18 cellular contexts compared by ENCODE assay signal in genomic region chr7:111639894-111640293, GRCh38.
DNase-seq lines count a peak whose midpoint lies in the region; ATAC-seq and TF ChIP-seq lines count a peak whose summit lies in the region.
"Had no signal": no experiment of that assay in that cellular context is flagged by ENCODE, and none has a peak within 500 bp of the region (broad histone marks: within the 10 kb centered on the region; RNA-seq: fewer than 3 reads in every experiment).

No MANE protein-coding gene starts in this region.

- no peaks in the 10 kb centered on the region for H3K36me3 ChIP-seq in SK-N-MC (ENCODE audit: insufficient read depth, low read length)
- no peaks in the 10 kb centered on the region for H3K36me3 ChIP-seq in gastroesophageal sphincter
- H3K36me3 ChIP-seq: prostate gland, thoracic aorta had no signal

- 32 to 37% methylated on average over 2 of the region's 2 CpGs for WGBS in gastroesophageal sphincter (ENCODE audit: low coverage in 1 of 2), 2 donors

- H3K36me3 Mint-ChIP-seq in MCF 10A (ENCODE audit: insufficient read depth, unreplicated experiment): no peaks in the 10 kb centered on the region
- H3K36me3 Mint-ChIP-seq: activated naive CD4-positive, alpha-beta T cell treated with anti-CD3 and anti-CD28 coated beads, Interleukin-2, amount 10 ng/mL, durations not matched to agents 7 days and 5 days had no signal

- BruUV-seq in MCF 10A (replicated peaks; lab: Mats Ljungman, UMichigan): no TSS peak

- H3K27ac ChIP-seq in SK-N-MC: peak overlapping the region; percentile 87
- H3K27ac ChIP-seq in gastroesophageal sphincter: no peak overlapping the region
- H3K27ac ChIP-seq: prostate gland, thoracic aorta had no signal

- DNase-seq in GM04503 (ENCODE audit: low read depth) (peak; percentile 17), SK-N-MC (ENCODE audit: low read depth, low spot score) (peak; percentile 63), sciatic nerve (ENCODE audit: low spot score) (no peak), NK-92 (lab: John Stamatoyannopoulos, UW; ENCODE audit: unreplicated experiment) (no peak), MCF 10A (ENCODE audit: unreplicated experiment) (no peak)
- DNase-seq in activated naive CD4-positive, alpha-beta T cell treated with Interleukin-2 at 50 U/mL for 16 hours: no peak
- DNase-seq in stimulated activated CD4-positive, alpha-beta T cell treated with anti-CD3 and anti-CD28 coated beads, Interleukin-1b, Interleukin-23, amount 100 ng/mL, for 48 hours: no peak
- DNase-seq: activated CD4-positive, alpha-beta T cell treated with anti-CD3 and anti-CD28 coated beads, Interleukin-2, amount 50 U/mL, for 4 hours; activated naive CD4-positive, alpha-beta T cell treated with anti-CD3 and anti-CD28 coated beads, Interleukin-2, amount 10 ng/mL, durations not matched to agents 7 days and 5 days; activated T-cell treated with anti-CD3 and anti-CD28 coated beads for 4 hours; C1 segment of cervical spinal cord; glutamatergic neuron; NCI-H1694 treated with DMSO at 0.1 percent for 48 hours; NCI-H345 had no signal

- H3K4me1 Mint-ChIP-seq in MCF 10A (ENCODE audit: insufficient read depth, unreplicated experiment): no peaks in the 10 kb centered on the region
- H3K4me1 Mint-ChIP-seq: activated naive CD4-positive, alpha-beta T cell treated with anti-CD3 and anti-CD28 coated beads, Interleukin-2, amount 10 ng/mL, durations not matched to agents 7 days and 5 days had no signal

- ATAC-seq in gastroesophageal sphincter (peak; percentile 83), sciatic nerve (peak; percentile 93)
- ATAC-seq: natural killer cell treated with Interleukin-12 subunit alpha and Interleukin-12 subunit beta and Interleukin-15 and Interleukin-18, amount 100 ng/mL, for 72 hours had no signal

- H3K4me3 Mint-ChIP-seq in MCF 10A (ENCODE audit: unreplicated experiment): no peak overlapping the region
- H3K4me3 Mint-ChIP-seq: activated naive CD4-positive, alpha-beta T cell treated with anti-CD3 and anti-CD28 coated beads, Interleukin-2, amount 10 ng/mL, durations not matched to agents 7 days and 5 days; natural killer cell treated with Interleukin-12 subunit alpha and Interleukin-12 subunit beta and Interleukin-15 and Interleukin-18, amount 100 ng/mL, for 72 hours had no signal

- H3K9ac ChIP-seq in SK-N-MC (ENCODE audit: insufficient read length): no peak overlapping the region

- TF ChIP-seq CTCF in gastroesophageal sphincter (IDR thresholded peaks at IDR 0.05) (no peak), MCF 10A (IDR thresholded peaks at IDR 0.05; ENCODE audit: unreplicated experiment) (no peak)

- intact Hi-C loops in sciatic nerve (cut with DNase I): no loop called here
- intact Hi-C loops in MCF 10A (cut with micrococcal nuclease): no loop called here

- H3K27me3 Mint-ChIP-seq in MCF 10A (ENCODE audit: insufficient read depth, unreplicated experiment): no peaks in the 10 kb centered on the region
- H3K27me3 Mint-ChIP-seq: activated naive CD4-positive, alpha-beta T cell treated with anti-CD3 and anti-CD28 coated beads, Interleukin-2, amount 10 ng/mL, durations not matched to agents 7 days and 5 days; natural killer cell treated with Interleukin-12 subunit alpha and Interleukin-12 subunit beta and Interleukin-15 and Interleukin-18, amount 100 ng/mL, for 72 hours had no signal

- H3K4me3 ChIP-seq in SK-N-MC: peak overlapping the region; percentile 54
- no peak overlapping the region for H3K4me3 ChIP-seq in gastroesophageal sphincter
- H3K4me3 ChIP-seq: prostate gland, thoracic aorta had no signal

- H3K9me3 ChIP-seq in SK-N-MC (ENCODE audit: low read depth, low read length) (no peaks in the 10 kb centered on the region), gastroesophageal sphincter (no peaks in the 10 kb centered on the region)
- H3K9me3 ChIP-seq: prostate gland, thoracic aorta had no signal

- no peaks in the 10 kb centered on the region for H3K27me3 ChIP-seq in gastroesophageal sphincter

- no peak for TF ChIP-seq EP300 in gastroesophageal sphincter (IDR thresholded peaks at IDR 0.05)

- no peaks in the 10 kb centered on the region for H3K4me1 ChIP-seq in gastroesophageal sphincter
- H3K4me1 ChIP-seq: prostate gland had no signal

- POLR2A ChIA-PET in MCF 10A (lab: Yijun Ruan, JAX): no interaction called here

- H3K9me3 Mint-ChIP-seq in MCF 10A (ENCODE audit: unreplicated experiment): no peaks in the 10 kb centered on the region
- H3K9me3 Mint-ChIP-seq: activated naive CD4-positive, alpha-beta T cell treated with anti-CD3 and anti-CD28 coated beads, Interleukin-2, amount 10 ng/mL, durations not matched to agents 7 days and 5 days had no signal

- TF ChIP-seq POLR2A in gastroesophageal sphincter (IDR thresholded peaks at IDR 0.05): no peak

- H3K27ac Mint-ChIP-seq in MCF 10A (ENCODE audit: low read depth, unreplicated experiment): no peak overlapping the region
- H3K27ac Mint-ChIP-seq: activated naive CD4-positive, alpha-beta T cell treated with anti-CD3 and anti-CD28 coated beads, Interleukin-2, amount 10 ng/mL, durations not matched to agents 7 days and 5 days; natural killer cell treated with Interleukin-12 subunit alpha and Interleukin-12 subunit beta and Interleukin-15 and Interleukin-18, amount 100 ng/mL, for 72 hours had no signal

- CTCF ChIA-PET in MCF 10A (lab: Yijun Ruan, JAX): interaction anchor here (0.6 kb wide), 1 partner anchor 130 kb away, joined by 4 read pairs; no protein-coding TSS in a partner anchor

Comparison
In these comparisons a context has a peak if more than half of its experiments do, and no peak if none do; other contexts are left out.
1. DNase-seq: peak in GM04503 (single experiment) and SK-N-MC (single experiment); none in sciatic nerve (single experiment), activated naive CD4-positive, alpha-beta T cell treated with Interleukin-2 at 50 U/mL for 16 hours (single experiment), stimulated activated CD4-positive, alpha-beta T cell treated with anti-CD3 and anti-CD28 coated beads, Interleukin-1b, Interleukin-23, amount 100 ng/mL, for 48 hours (single experiment), NK-92 (single experiment) and MCF 10A (single experiment).